ENCODE assay signal across 1 cellular context in genomic region chr11:86625544-86625943, GRCh38.
TF ChIP-seq lines count a peak whose summit lies in the region.

No MANE protein-coding gene starts in this region.

TF ChIP-seq in GM23338, 12 proteins besides CTCF, POLR2A, EP300 and RAD21 (continued from another document):
- TF ChIP-seq, protein P1, sequence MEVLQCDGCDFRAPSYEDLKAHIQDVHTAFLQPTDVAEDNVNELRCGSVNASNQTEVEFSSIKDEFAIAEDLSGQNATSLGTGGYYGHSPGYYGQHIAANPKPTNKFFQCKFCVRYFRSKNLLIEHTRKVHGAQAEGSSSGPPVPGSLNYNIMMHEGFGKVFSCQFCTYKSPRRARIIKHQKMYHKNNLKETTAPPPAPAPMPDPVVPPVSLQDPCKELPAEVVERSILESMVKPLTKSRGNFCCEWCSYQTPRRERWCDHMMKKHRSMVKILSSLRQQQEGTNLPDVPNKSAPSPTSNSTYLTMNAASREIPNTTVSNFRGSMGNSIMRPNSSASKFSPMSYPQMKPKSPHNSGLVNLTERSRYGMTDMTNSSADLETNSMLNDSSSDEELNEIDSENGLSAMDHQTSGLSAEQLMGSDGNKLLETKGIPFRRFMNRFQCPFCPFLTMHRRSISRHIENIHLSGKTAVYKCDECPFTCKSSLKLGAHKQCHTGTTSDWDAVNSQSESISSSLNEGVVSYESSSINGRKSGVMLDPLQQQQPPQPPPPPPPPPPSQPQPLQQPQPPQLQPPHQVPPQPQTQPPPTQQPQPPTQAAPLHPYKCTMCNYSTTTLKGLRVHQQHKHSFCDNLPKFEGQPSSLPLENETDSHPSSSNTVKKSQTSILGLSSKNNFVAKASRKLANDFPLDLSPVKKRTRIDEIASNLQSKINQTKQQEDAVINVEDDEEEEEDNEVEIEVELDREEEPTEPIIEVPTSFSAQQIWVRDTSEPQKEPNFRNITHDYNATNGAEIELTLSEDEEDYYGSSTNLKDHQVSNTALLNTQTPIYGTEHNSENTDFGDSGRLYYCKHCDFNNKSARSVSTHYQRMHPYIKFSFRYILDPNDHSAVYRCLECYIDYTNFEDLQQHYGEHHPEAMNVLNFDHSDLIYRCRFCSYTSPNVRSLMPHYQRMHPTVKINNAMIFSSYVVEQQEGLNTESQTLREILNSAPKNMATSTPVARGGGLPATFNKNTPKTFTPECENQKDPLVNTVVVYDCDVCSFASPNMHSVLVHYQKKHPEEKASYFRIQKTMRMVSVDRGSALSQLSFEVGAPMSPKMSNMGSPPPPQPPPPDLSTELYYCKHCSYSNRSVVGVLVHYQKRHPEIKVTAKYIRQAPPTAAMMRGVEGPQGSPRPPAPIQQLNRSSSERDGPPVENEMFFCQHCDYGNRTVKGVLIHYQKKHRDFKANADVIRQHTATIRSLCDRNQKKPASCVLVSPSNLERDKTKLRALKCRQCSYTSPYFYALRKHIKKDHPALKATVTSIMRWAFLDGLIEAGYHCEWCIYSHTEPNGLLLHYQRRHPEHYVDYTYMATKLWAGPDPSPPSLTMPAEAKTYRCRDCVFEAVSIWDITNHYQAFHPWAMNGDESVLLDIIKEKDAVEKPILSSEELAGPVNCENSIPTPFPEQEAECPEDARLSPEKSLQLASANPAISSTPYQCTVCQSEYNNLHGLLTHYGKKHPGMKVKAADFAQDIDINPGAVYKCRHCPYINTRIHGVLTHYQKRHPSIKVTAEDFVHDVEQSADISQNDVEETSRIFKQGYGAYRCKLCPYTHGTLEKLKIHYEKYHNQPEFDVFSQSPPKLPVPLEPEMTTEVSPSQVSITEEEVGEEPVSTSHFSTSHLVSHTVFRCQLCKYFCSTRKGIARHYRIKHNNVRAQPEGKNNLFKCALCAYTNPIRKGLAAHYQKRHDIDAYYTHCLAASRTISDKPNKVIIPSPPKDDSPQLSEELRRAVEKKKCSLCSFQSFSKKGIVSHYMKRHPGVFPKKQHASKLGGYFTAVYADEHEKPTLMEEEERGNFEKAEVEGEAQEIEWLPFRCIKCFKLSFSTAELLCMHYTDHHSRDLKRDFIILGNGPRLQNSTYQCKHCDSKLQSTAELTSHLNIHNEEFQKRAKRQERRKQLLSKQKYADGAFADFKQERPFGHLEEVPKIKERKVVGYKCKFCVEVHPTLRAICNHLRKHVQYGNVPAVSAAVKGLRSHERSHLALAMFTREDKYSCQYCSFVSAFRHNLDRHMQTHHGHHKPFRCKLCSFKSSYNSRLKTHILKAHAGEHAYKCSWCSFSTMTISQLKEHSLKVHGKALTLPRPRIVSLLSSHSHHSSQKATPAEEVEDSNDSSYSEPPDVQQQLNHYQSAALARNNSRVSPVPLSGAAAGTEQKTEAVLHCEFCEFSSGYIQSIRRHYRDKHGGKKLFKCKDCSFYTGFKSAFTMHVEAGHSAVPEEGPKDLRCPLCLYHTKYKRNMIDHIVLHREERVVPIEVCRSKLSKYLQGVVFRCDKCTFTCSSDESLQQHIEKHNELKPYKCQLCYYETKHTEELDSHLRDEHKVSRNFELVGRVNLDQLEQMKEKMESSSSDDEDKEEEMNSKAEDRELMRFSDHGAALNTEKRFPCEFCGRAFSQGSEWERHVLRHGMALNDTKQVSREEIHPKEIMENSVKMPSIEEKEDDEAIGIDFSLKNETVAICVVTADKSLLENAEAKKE (CRISPR knock-in tag; IDR thresholded peaks at IDR 0.05), result no peak
- TF ChIP-seq REST (IDR thresholded peaks at IDR 0.05; ENCODE audit: unreplicated experiment) (no peak), ZNF114 (CRISPR knock-in tag; IDR thresholded peaks at IDR 0.05) (no peak), EZH2 (IDR thresholded peaks at IDR 0.05; ENCODE audit: low read depth, unreplicated experiment) (no peak), JUNB (IDR thresholded peaks at IDR 0.05; ENCODE audit: unreplicated experiment) (no peak)
